ENCODE assay signal across 8 cellular contexts in the genomic region with DNA sequence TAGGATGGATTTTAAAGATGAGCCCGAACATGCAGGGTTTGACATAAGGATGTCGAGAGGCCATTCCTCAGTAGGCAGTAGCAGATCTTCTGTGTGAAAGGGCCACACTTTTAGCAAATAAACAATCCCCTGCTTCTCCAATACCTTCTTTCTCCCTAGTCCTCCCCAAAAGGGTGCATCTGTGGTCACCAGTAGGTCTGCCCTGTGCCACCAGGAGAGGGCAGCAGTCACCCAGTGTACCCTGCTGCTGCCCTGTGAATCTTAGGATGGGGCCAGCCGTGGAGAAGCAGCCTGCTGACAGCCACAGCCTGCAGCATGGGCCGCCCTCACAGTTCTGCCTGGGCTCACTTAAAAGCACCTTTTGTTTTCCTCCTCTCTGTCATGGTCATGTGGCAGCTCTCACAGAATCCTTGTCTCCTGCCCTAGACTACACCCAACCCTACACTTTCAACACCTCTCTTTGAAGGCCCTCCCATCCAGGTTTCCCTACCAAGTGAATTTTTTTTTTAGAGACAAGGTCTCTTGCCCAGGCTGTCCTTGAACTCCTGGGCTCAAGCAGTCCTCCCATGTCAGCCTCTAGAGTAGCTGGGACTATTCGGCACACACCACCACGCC. TPM values are rescaled to one million over a fixed set of nuclear protein-coding genes. Genes with fewer than 3 reads are reported as not detected.
DNase-seq lines count a peak whose midpoint lies in the region; ATAC-seq and TF ChIP-seq lines count a peak whose summit lies in the region.
"Not testable (repeated sequence)": the region's sequence is repeated elsewhere in the genome, so short reads cannot be mapped to it uniquely, and the experiment has no call there.

No MANE protein-coding gene starts in this region.

- WGBS in IMR-90 (ENCODE audit: extremely low coverage in 2 of 2, insufficient read length in 1 of 2), 2 experiments = no CpG with 5 or more reads among the region's 6 CpGs
- 64 to 85% (median 67%) methylated on average over 4 to 6 of the region's 6 CpGs for WGBS in stomach, 5 donors

- 0 out of 2 replicates have a peak overlapping the region, but pooled peaks have one; percentile 19 for H2BK120ac ChIP-seq in IMR-90 (ENCODE audit: low read depth, low read length)

- not testable (repeated sequence) for H3K27me3 Mint-ChIP-seq in Caco-2 (ENCODE audit: insufficient read depth, unreplicated experiment); activated CD4-positive, alpha-beta memory T cell treated with anti-CD3 and anti-CD28 coated beads, Interleukin-2, amount 10 ng/mL, durations not matched to agents 7 days and 5 days; MCF 10A (ENCODE audit: insufficient read depth, unreplicated experiment); neural crest cell (ENCODE audit: low read depth)

- peak; percentile 48 for TF ChIP-seq RAD21 in IMR-90 (IDR thresholded peaks at IDR 0.05; ENCODE audit: low read length)

- H3K9ac ChIP-seq in IMR-90 (ENCODE audit: low read depth, low read length) = not testable (repeated sequence)

- H2AK5ac ChIP-seq in IMR-90 (ENCODE audit: low read depth, low read length) = not testable (repeated sequence)

- H2BK20ac ChIP-seq in IMR-90 (ENCODE audit: low read depth, low read length) = 0 out of 2 replicates have a peak overlapping the region, but pooled peaks have one; percentile 3

- not testable (repeated sequence) for ATAC-seq in IMR-90 (ENCODE audit: low read depth); Right ventricle myocardium superior (ENCODE audit: poor library complexity)

- not testable (repeated sequence) for H3K36me3 ChIP-seq in Caco-2 (ENCODE audit: control insufficient read depth, insufficient read depth, low read length); IMR-90 (ENCODE audit: control insufficient read depth, insufficient read depth, low read length)
- peaks cover 0 to 26% (median 7%) of the 10 kb centered on the region in 4 donors for H3K36me3 ChIP-seq in stomach

- not testable (repeated sequence) for H4K5ac ChIP-seq in IMR-90 (ENCODE audit: low read depth, low read length)

- TF ChIP-seq CTCF in Caco-2 (IDR thresholded peaks at IDR 0.05; ENCODE audit: insufficient read depth in 1 of 2, low read depth in 1 of 2, low read length in 1 of 2, severe bottlenecking in 1 of 2, unreplicated experiment in 1 of 2) (peak; percentile 66 to 81), IMR-90 (conservative IDR thresholded peaks at IDR 0.05; ENCODE audit: low read depth, low read length) (peak; percentile 47), MCF 10A (IDR thresholded peaks at IDR 0.05; ENCODE audit: unreplicated experiment) (peak; percentile 73), neural crest cell (conservative IDR thresholded peaks at IDR 0.05) (peak; percentile 64), stomach (IDR thresholded peaks at IDR 0.05) (peak in 5 of 7 experiments; percentile 41 to 53 (median 50))

- dilution Hi-C loops in IMR-90 (cut with HindIII; ENCODE audit: low sequenced_read_pairs, unreplicated experiment) = not testable (repeated sequence)

- not testable (repeated sequence) for H3K27ac ChIP-seq in IMR-90 (ENCODE audit: insufficient read depth, low read length); stomach

- peaks cover 21% of the 10 kb centered on the region for H3K4me1 ChIP-seq in Caco-2
- H3K4me1 ChIP-seq in IMR-90 (ENCODE audit: control insufficient read depth, insufficient read depth, low read length); stomach: not testable (repeated sequence)

- H3K23ac ChIP-seq in IMR-90 (ENCODE audit: low read depth, low read length) = not testable (repeated sequence)

- H4K20me1 ChIP-seq in IMR-90 (ENCODE audit: insufficient read depth, low read length) = not testable (repeated sequence)

- H3K27me3 ChIP-seq in Caco-2 (replicated peaks; ENCODE audit: control insufficient read depth, insufficient read depth, low read length); IMR-90 (ENCODE audit: control insufficient read depth, insufficient read depth, low read length); stomach: not testable (repeated sequence)

- not testable (repeated sequence) for H4K8ac ChIP-seq in IMR-90 (ENCODE audit: low read depth in 2 of 2, low read length in 2 of 2)

- not testable (repeated sequence) for H3K18ac ChIP-seq in IMR-90 (ENCODE audit: low read depth, low read length)

- in situ Hi-C loops in IMR-90 (cut with MboI; ENCODE audit: low sequenced_read_pairs) = not testable (repeated sequence)

- DNase-seq in Caco-2 (peak; percentile 77 to 85), IMR-90 (peak; percentile 23), RPMI7951 (ENCODE audit: low read depth) (peak; percentile 35), MCF 10A (ENCODE audit: unreplicated experiment) (peak; percentile 44), Right ventricle myocardium superior (peak; percentile 73), neural crest cell (ENCODE audit: low read depth, low spot score) (peak; percentile 45), stomach (peak; percentile 59)
- DNase-seq in activated CD4-positive, alpha-beta memory T cell treated with anti-CD3 and anti-CD28 coated beads, Interleukin-2, amount 10 ng/mL, durations not matched to agents 7 days and 5 days = peak; percentile 68

- H3K9me1 ChIP-seq in IMR-90 (ENCODE audit: insufficient read depth, low read length) = peaks cover 13% of the 10 kb centered on the region; the same call in 1 of the 2 replicates

- not testable (repeated sequence) for H2BK15ac ChIP-seq in IMR-90 (ENCODE audit: low read depth, low read length)

- H3K4me2 ChIP-seq in IMR-90 (ENCODE audit: low read depth, low read length) = not testable (repeated sequence)

- CTCF ChIA-PET in Caco-2 (lab: Charles Lee) = interaction anchor here (0.6 to 1.2 kb wide), 3 partner anchors 36 to 730 kb away, joined by 3 to 4 read pairs (median 3); no protein-coding TSS in a partner anchor
- CTCF ChIA-PET in IMR-90 (lab: Yijun Ruan, JAX) = not testable (repeated sequence)
- CTCF ChIA-PET in activated CD4-positive, alpha-beta memory T cell treated with anti-CD3 and anti-CD28 coated beads, Interleukin-2, amount 10 ng/mL, durations not matched to agents 7 days and 5 days (lab: Charles Lee) = interaction anchor here (1.2 to 1.3 kb wide), 2 partner anchors 8 to 21 kb away, joined by 3 to 4 read pairs; no protein-coding TSS in a partner anchor
- CTCF ChIA-PET in MCF 10A (lab: Yijun Ruan, JAX) = interaction anchor here (0.6 to 1.0 kb wide), 5 partner anchors 12 to 638 kb away, joined by 3 to 5 read pairs (median 3); no protein-coding TSS in a partner anchor

- not testable (repeated sequence) for H4K91ac ChIP-seq in IMR-90 (ENCODE audit: insufficient read depth, low read depth, low read length)

- POLR2A ChIA-PET in Caco-2 (lab: Charles Lee); IMR-90 (lab: Charles Lee; ENCODE audit: unreplicated experiment); activated CD4-positive, alpha-beta memory T cell treated with anti-CD3 and anti-CD28 coated beads, Interleukin-2, amount 10 ng/mL, durations not matched to agents 7 days and 5 days (lab: Charles Lee); MCF 10A (lab: Yijun Ruan, JAX): not testable (repeated sequence)

- H2BK5ac ChIP-seq in IMR-90 (ENCODE audit: low read depth, low read length, poor library complexity, severe bottlenecking) = not testable (repeated sequence)

- H2AFZ ChIP-seq in IMR-90 (replicated peaks; ENCODE audit: low read length, poor library complexity) = not testable (repeated sequence)

- TF ChIP-seq POLR2A in IMR-90 (IDR thresholded peaks at IDR 0.05; ENCODE audit: low read depth, low read length); stomach (IDR thresholded peaks at IDR 0.05): not testable (repeated sequence)

- TF ChIP-seq EP300 in stomach (IDR thresholded peaks at IDR 0.05) = not testable (repeated sequence)

- peak overlapping the region; percentile 41; the same call in 1 of the 2 replicates for H3K4ac ChIP-seq in IMR-90 (ENCODE audit: low read depth, low read length)

- H3K4me3 Mint-ChIP-seq in Caco-2 (ENCODE audit: unreplicated experiment); activated CD4-positive, alpha-beta memory T cell treated with anti-CD3 and anti-CD28 coated beads, Interleukin-2, amount 10 ng/mL, durations not matched to agents 7 days and 5 days; MCF 10A (ENCODE audit: unreplicated experiment): not testable (repeated sequence)
- peak overlapping the region; percentile 77 for H3K4me3 Mint-ChIP-seq in neural crest cell

- H3K79me1 ChIP-seq in IMR-90 (ENCODE audit: low read depth in 1 of 2, low read length in 2 of 2) = not testable (repeated sequence)

- not testable (repeated sequence) for BruUV-seq in Caco-2 (replicated peaks; lab: Mats Ljungman, UMichigan); IMR-90 (replicated peaks; lab: Mats Ljungman, UMichigan); MCF 10A (replicated peaks; lab: Mats Ljungman, UMichigan)

- not testable (repeated sequence) for H3K9me3 Mint-ChIP-seq in Caco-2 (ENCODE audit: unreplicated experiment); activated CD4-positive, alpha-beta memory T cell treated with anti-CD3 and anti-CD28 coated beads, Interleukin-2, amount 10 ng/mL, durations not matched to agents 7 days and 5 days; MCF 10A (ENCODE audit: unreplicated experiment); neural crest cell

- intact Hi-C loops in Caco-2 (cut with micrococcal nuclease; ENCODE audit: unreplicated experiment) (loop anchor here (2.0 kb wide), 1 partner anchor 20 kb away; no protein-coding TSS in a partner anchor), Right ventricle myocardium superior (cut with DNase I) (loop anchor here (10.0 kb wide), 1 partner anchor 652 kb away; no protein-coding TSS in a partner anchor)
- intact Hi-C loops in IMR-90 (cut with micrococcal nuclease); MCF 10A (cut with micrococcal nuclease); stomach (cut with DNase I; ENCODE audit: low total_unique reads): not testable (repeated sequence)

- peaks cover 25% of the 10 kb centered on the region for H3K36me3 Mint-ChIP-seq in Caco-2 (ENCODE audit: insufficient read depth, unreplicated experiment)
- H3K36me3 Mint-ChIP-seq in activated CD4-positive, alpha-beta memory T cell treated with anti-CD3 and anti-CD28 coated beads, Interleukin-2, amount 10 ng/mL, durations not matched to agents 7 days and 5 days (ENCODE audit: low read depth); neural crest cell (ENCODE audit: low read depth): not testable (repeated sequence)
- H3K36me3 Mint-ChIP-seq in MCF 10A (ENCODE audit: insufficient read depth, unreplicated experiment) = peaks cover 18% of the 10 kb centered on the region

- H3K56ac ChIP-seq in IMR-90 (ENCODE audit: extremely low read depth, insufficient read depth, low read length) = not testable (repeated sequence)

- H3K14ac ChIP-seq in IMR-90 (replicated peaks; ENCODE audit: low read depth, low read length) = not testable (repeated sequence)

- H3K27ac Mint-ChIP-seq in Caco-2 (ENCODE audit: unreplicated experiment) (peak overlapping the region; percentile 6), neural crest cell (ENCODE audit: unreplicated experiment) (peak overlapping the region; percentile 68)
- H3K27ac Mint-ChIP-seq in activated CD4-positive, alpha-beta memory T cell treated with anti-CD3 and anti-CD28 coated beads, Interleukin-2, amount 10 ng/mL, durations not matched to agents 7 days and 5 days; MCF 10A (ENCODE audit: low read depth, unreplicated experiment): not testable (repeated sequence)

- not testable (repeated sequence) for H3K4me3 ChIP-seq in Caco-2 (ENCODE audit: low read depth, low read length); IMR-90 (ENCODE audit: insufficient read depth, low read depth, low read length); stomach

- H3K9me3 ChIP-seq in Caco-2; IMR-90 (ENCODE audit: control insufficient read depth, insufficient read depth, low read length); stomach: not testable (repeated sequence)

- H3K4me1 Mint-ChIP-seq in Caco-2 (ENCODE audit: low read depth, unreplicated experiment) = peaks cover 29% of the 10 kb centered on the region
- peaks cover 31% of the 10 kb centered on the region for H3K4me1 Mint-ChIP-seq in activated CD4-positive, alpha-beta memory T cell treated with anti-CD3 and anti-CD28 coated beads, Interleukin-2, amount 10 ng/mL, durations not matched to agents 7 days and 5 days
- H3K4me1 Mint-ChIP-seq in MCF 10A (ENCODE audit: insufficient read depth, unreplicated experiment) = peaks cover 25% of the 10 kb centered on the region
- peaks cover 14% of the 10 kb centered on the region for H3K4me1 Mint-ChIP-seq in neural crest cell

- not testable (repeated sequence) for H2AK9ac ChIP-seq in IMR-90 (replicated peaks; ENCODE audit: low read depth, low read length, poor library complexity)

RNA-seq across cellular contexts. Expression of gene DEFB108B, which starts 40.3 kb away (rescaled TPM):
- total RNA-seq in Caco-2 (2022) (not detected in 2 replicates), IMR-90 (2012; rRNA removed) (not detected in 2 replicates), MCF 10A (2022) (not detected in 2 replicates), Right ventricle myocardium superior (not detected), neural crest cell (not detected in 2 replicates), stomach (not detected)
- polyA plus RNA-seq in IMR-90 (2012; rRNA removed) (not detected in 2 replicates), stomach (not detected)
- not detected in 2 replicates for polyA plus RNA-seq in IMR-90 (2012; cell fraction: cytosol; rRNA removed)
- not detected in 2 replicates for polyA plus RNA-seq in IMR-90 (2012; cell fraction: nucleus; rRNA removed; ENCODE audit: low replicate concordance)
- total RNA-seq in RPMI7951 (2014; rRNA removed; shearing (Covaris generic)) = not detected in 2 replicates
- not detected for total RNA-seq in activated CD4-positive, alpha-beta memory T cell treated with anti-CD3 and anti-CD28 coated beads, Interleukin-2, amount 10 ng/mL, durations not matched to agents 7 days and 5 days

Comparison
In these comparisons a context has a peak if more than half of its experiments do, and no peak if none do; other contexts are left out.
1. DNase-seq: peak in every context shown above with its lines; median percentile 81 in Caco-2; 73 in Right ventricle myocardium superior; 68 in activated CD4-positive, alpha-beta memory T cell treated with anti-CD3 and anti-CD28 coated beads, Interleukin-2, amount 10 ng/mL, durations not matched to agents 7 days and 5 days; 59 in stomach; 45 in neural crest cell; 44 in MCF 10A; 35 in RPMI7951; 23 in IMR-90.